11 cellular contexts compared by ENCODE assay signal in the genomic region with DNA sequence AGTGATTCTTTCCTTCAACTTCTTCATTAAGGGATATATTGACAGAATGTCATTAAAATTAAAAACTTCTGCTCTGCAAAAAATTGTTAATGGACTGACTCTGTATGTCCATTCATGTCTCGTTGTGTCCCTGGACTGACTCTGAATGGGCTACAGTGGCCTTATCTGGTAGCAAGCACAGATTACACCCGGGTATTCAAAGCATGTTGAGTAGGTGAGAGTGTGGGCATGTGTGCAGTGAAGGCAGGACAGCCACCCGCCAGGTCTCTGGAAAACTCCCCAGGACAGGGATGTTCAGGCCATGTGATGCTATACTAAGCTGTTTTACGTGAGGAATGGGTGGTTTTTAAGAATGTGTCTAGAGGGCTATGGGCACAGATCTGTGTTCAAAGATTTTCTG. TPM values are rescaled to one million over a fixed set of nuclear protein-coding genes. Genes with fewer than 3 reads are reported as not detected.
DNase-seq lines count a peak whose midpoint lies in the region; ATAC-seq, FAIRE-seq and TF ChIP-seq lines count a peak whose summit lies in the region.
"Not testable (repeated sequence)": the region's sequence is repeated elsewhere in the genome, so short reads cannot be mapped to it uniquely, and the experiment has no call there.
"Had no signal": no experiment of that assay in that cellular context is flagged by ENCODE, and none has a peak within 500 bp of the region (broad histone marks: within the 10 kb centered on the region; RNA-seq: fewer than 3 reads in every experiment).

No MANE protein-coding gene starts in this region.

- WGBS in K562 (ENCODE audit: insufficient coverage, low coverage, missing lambda C conversion rate): 100% methylated on average over 1 of the region's 4 CpGs

- TF ChIP-seq RAD21 in K562 (CRISPR knock-in tag; conservative IDR thresholded peaks at IDR 0.05 in 1 of 2, IDR thresholded peaks at IDR 0.05 in 1 of 2): not testable (repeated sequence)

- not testable (repeated sequence) for H3K79me2 ChIP-seq in OCI-LY3 (ENCODE audit: low read length); K562 (ENCODE audit: control insufficient read depth, insufficient read depth, low read length); osteoblast (ENCODE audit: insufficient read depth, low read length)

- not testable (repeated sequence) for TF ChIP-seq CTCF in OCI-LY3 (IDR thresholded peaks at IDR 0.05; ENCODE audit: low read depth, low read length); K562 (IDR thresholded peaks at IDR 0.05 in 2 of 3, conservative IDR thresholded peaks at IDR 0.05 in 1 of 3; ENCODE audit: insufficient read depth in 2 of 3, low read depth in 1 of 3, low read length in 3 of 3); left lung (IDR thresholded peaks at IDR 0.05); osteoblast (IDR thresholded peaks at IDR 0.05; ENCODE audit: extremely low read depth, low read depth, low read length)

- H3K4me2 ChIP-seq in OCI-LY3 (ENCODE audit: low read length) (peak overlapping the region; percentile 28; the same call in 1 of the 2 replicates), K562 (ENCODE audit: insufficient read depth, low read length) (peak overlapping the region; percentile 62)
- H3K4me2 ChIP-seq in osteoblast (ENCODE audit: insufficient read depth, low read length): not testable (repeated sequence)

- peak overlapping the region in 7 of 8 donors; percentile 74 to 88 (median 83) for H3K4me3 Mint-ChIP-seq in CD4-positive, alpha-beta memory T cell
- peak overlapping the region; percentile 68 for H3K4me3 Mint-ChIP-seq in activated CD4-positive, alpha-beta memory T cell treated with anti-CD3 and anti-CD28 coated beads for 36 hours
- H3K4me3 Mint-ChIP-seq in activated T-helper 17 cell treated with anti-CD3 and anti-CD28 coated beads, Interleukin-2, amount 50 U/mL, for 72 hours: peak overlapping the region; percentile 76

- TF ChIP-seq EP300 in K562 (IDR thresholded peaks at IDR 0.05; ENCODE audit: low read length): not testable (repeated sequence)

- not testable (repeated sequence) for H2AFZ ChIP-seq in OCI-LY3 (ENCODE audit: low read depth, low read length); osteoblast (ENCODE audit: low read length)
- H2AFZ ChIP-seq in K562 (ENCODE audit: low read depth, low read length): peak overlapping the region; percentile 86

- peaks cover 26 to 33% of the 10 kb centered on the region in 2 donors for H3K27me3 Mint-ChIP-seq in CD4-positive, alpha-beta memory T cell
- H3K27me3 Mint-ChIP-seq in activated CD4-positive, alpha-beta memory T cell treated with anti-CD3 and anti-CD28 coated beads for 36 hours: peaks cover 25% of the 10 kb centered on the region
- peaks cover 25% of the 10 kb centered on the region for H3K27me3 Mint-ChIP-seq in activated T-helper 17 cell treated with anti-CD3 and anti-CD28 coated beads, Interleukin-2, amount 50 U/mL, for 72 hours

- H3K4me1 Mint-ChIP-seq in CD4-positive, alpha-beta memory T cell: peaks cover 6 to 11% (median 9%) of the 10 kb centered on the region in 4 donors
- H3K4me1 Mint-ChIP-seq in activated CD4-positive, alpha-beta memory T cell treated with anti-CD3 and anti-CD28 coated beads for 36 hours (ENCODE audit: low read depth); activated T-helper 17 cell treated with anti-CD3 and anti-CD28 coated beads, Interleukin-2, amount 50 U/mL, for 72 hours: not testable (repeated sequence)

- H4K20me1 ChIP-seq in OCI-LY3 (ENCODE audit: insufficient read depth, low read length); K562 (replicated peaks; ENCODE audit: control insufficient read depth, insufficient read depth, low read length); osteoblast (ENCODE audit: insufficient read depth, low read length): not testable (repeated sequence)

- not testable (repeated sequence) for H3K4me3 ChIP-seq in CD4-positive, alpha-beta memory T cell (ENCODE audit: low read length in 2 of 2); K562; left lung; osteoblast (ENCODE audit: insufficient read depth, low read length)
- 0 out of 2 replicates have a peak overlapping the region, but pooled peaks have one; percentile 28 for H3K4me3 ChIP-seq in OCI-LY3 (ENCODE audit: low read length)

- H3K9me3 ChIP-seq in CD4-positive, alpha-beta memory T cell (ENCODE audit: control insufficient read depth in 1 of 2, low read length in 2 of 2); OCI-LY3 (ENCODE audit: insufficient read depth, low read length); K562 (replicated peaks; ENCODE audit: control insufficient read depth, insufficient read depth, low read depth, low read length); left lung; osteoblast (ENCODE audit: low read depth, low read length): not testable (repeated sequence)

- H3K9ac ChIP-seq in OCI-LY3 (ENCODE audit: low read length); K562 (ENCODE audit: insufficient read depth in 1 of 2, low read depth in 2 of 2, low read length in 2 of 2): not testable (repeated sequence)

- not testable (repeated sequence) for H3K9me3 Mint-ChIP-seq in CD4-positive, alpha-beta memory T cell; activated CD4-positive, alpha-beta memory T cell treated with anti-CD3 and anti-CD28 coated beads for 36 hours; activated T-helper 17 cell treated with anti-CD3 and anti-CD28 coated beads, Interleukin-2, amount 50 U/mL, for 72 hours

- BruUV-seq in K562 (replicated peaks; lab: Mats Ljungman, UMichigan): not testable (repeated sequence)

- DNase-seq in CD4-positive, alpha-beta memory T cell; activated CD4-positive, alpha-beta memory T cell treated with anti-CD3 and anti-CD28 coated beads for 36 hours; K562 (ENCODE audit: extremely low read depth in 1 of 4, low spot score in 3 of 4); left lung: not testable (repeated sequence)
- DNase-seq in osteoblast (ENCODE audit: insufficient read length, low spot score, missing footprints): peak; percentile 8

- not testable (repeated sequence) for H3K27ac ChIP-seq in CD4-positive, alpha-beta memory T cell (ENCODE audit: low read depth, low read length); OCI-LY3 (ENCODE audit: low read length); K562 (ENCODE audit: extremely low read depth, low read depth, low read length); osteoblast (ENCODE audit: low read depth, low read length)
- peak overlapping the region in 1 of 2 donors; percentile 69 for H3K27ac ChIP-seq in left lung

- intact Hi-C loops in CD4-positive, alpha-beta memory T cell (cut with micrococcal nuclease): loop anchor here (1.0 kb wide), 2 partner anchors 31 to 76 kb away; a partner anchor contains a TSS
- intact Hi-C loops in activated CD4-positive, alpha-beta memory T cell treated with anti-CD3 and anti-CD28 coated beads for 36 hours (cut with micrococcal nuclease): loop anchor here (1.0 to 2.0 kb wide), 2 partner anchors 30 to 34 kb away; no protein-coding TSS in a partner anchor
- intact Hi-C loops in K562 (cut with micrococcal nuclease); left lung (cut with DNase I): not testable (repeated sequence)

- TF ChIP-seq POLR2A in K562 (conservative IDR thresholded peaks at IDR 0.05): not testable (repeated sequence)

- not testable (repeated sequence) for H3K4me1 ChIP-seq in CD4-positive, alpha-beta memory T cell (ENCODE audit: insufficient read depth, low read length); OCI-LY3 (ENCODE audit: low read length); K562 (replicated peaks in 1 of 2; ENCODE audit: control insufficient read depth in 2 of 2, insufficient read depth in 2 of 2, low read length in 2 of 2); left lung; osteoblast (ENCODE audit: insufficient read depth, low read length)

- not testable (repeated sequence) for H3K9me1 ChIP-seq in K562 (ENCODE audit: control insufficient read depth, insufficient read depth, low read length)

- peak overlapping the region in 6 of 7 donors; percentile 17 to 94 (median 88) for H3K27ac Mint-ChIP-seq in CD4-positive, alpha-beta memory T cell
- H3K27ac Mint-ChIP-seq in activated CD4-positive, alpha-beta memory T cell treated with anti-CD3 and anti-CD28 coated beads for 36 hours: peak overlapping the region; percentile 54
- peak overlapping the region; percentile 50 for H3K27ac Mint-ChIP-seq in activated T-helper 17 cell treated with anti-CD3 and anti-CD28 coated beads, Interleukin-2, amount 50 U/mL, for 72 hours

- H3K36me3 Mint-ChIP-seq in CD4-positive, alpha-beta memory T cell; activated CD4-positive, alpha-beta memory T cell treated with anti-CD3 and anti-CD28 coated beads for 36 hours; activated T-helper 17 cell treated with anti-CD3 and anti-CD28 coated beads, Interleukin-2, amount 50 U/mL, for 72 hours (ENCODE audit: low read depth): not testable (repeated sequence)

- in situ Hi-C loops in K562 (cut with MboI): not testable (repeated sequence)

- not testable (repeated sequence) for FAIRE-seq in K562 (lab: Jason Lieb, UNC)

- H3K27me3 ChIP-seq in CD4-positive, alpha-beta memory T cell (ENCODE audit: insufficient read depth, low read length); OCI-LY3 (ENCODE audit: low read depth, low read length); K562 (ENCODE audit: control insufficient read depth in 2 of 2, insufficient read depth in 2 of 2, low read length in 2 of 2); left lung: not testable (repeated sequence)
- peaks cover 11% of the 10 kb centered on the region for H3K27me3 ChIP-seq in osteoblast (ENCODE audit: insufficient read depth, low read length)

- POLR2A ChIA-PET in CD4-positive, alpha-beta memory T cell (lab: Charles Lee; ENCODE audit: partially characterized antibody): interaction anchor here (1.2 kb wide), 2 partner anchors 34 to 212 kb away, joined by 3 to 4 read pairs; no protein-coding TSS in a partner anchor
- POLR2A ChIA-PET in activated CD4-positive, alpha-beta memory T cell treated with anti-CD3 and anti-CD28 coated beads for 36 hours (lab: Charles Lee); K562 (lab: Yijun Ruan, JAX): not testable (repeated sequence)

- H3K36me3 ChIP-seq in CD4-positive, alpha-beta memory T cell (ENCODE audit: insufficient read depth, low read length); OCI-LY3 (replicated peaks; ENCODE audit: low read depth, low read length); K562 (ENCODE audit: control insufficient read depth, insufficient read depth, low read length); left lung; osteoblast (ENCODE audit: insufficient read depth, low read length): not testable (repeated sequence)

- not testable (repeated sequence) for ATAC-seq in activated T-helper 17 cell treated with anti-CD3 and anti-CD28 coated beads, Interleukin-2, amount 50 U/mL, for 72 hours (replicated peaks); K562
- peak; percentile 45 for ATAC-seq in left lung

- CTCF ChIA-PET in CD4-positive, alpha-beta memory T cell (lab: Charles Lee; ENCODE audit: partially characterized antibody); activated CD4-positive, alpha-beta memory T cell treated with anti-CD3 and anti-CD28 coated beads for 36 hours (lab: Charles Lee); K562 (lab: Yijun Ruan, JAX; ENCODE audit: low intra/inter-chr PET ratio): not testable (repeated sequence)

RNA-seq across cellular contexts. Expression of a gene that starts 7.2 kb away (rescaled TPM):
- not detected for total RNA-seq in CD4-positive, alpha-beta memory T cell
- not detected for polyA plus RNA-seq in CD4-positive, alpha-beta memory T cell
- total RNA-seq in activated CD4-positive, alpha-beta memory T cell treated with anti-CD3 and anti-CD28 coated beads for 36 hours: not detected
- not detected for total RNA-seq in activated T-helper 17 cell treated with anti-CD3 and anti-CD28 coated beads, Interleukin-2, amount 50 U/mL, for 72 hours
- not detected in 2 replicates for total RNA-seq in K562 (2011; cell fraction: chromatin; rRNA removed; ENCODE audit: low replicate concordance)
- total RNA-seq in K562 (2011; cell fraction: nucleolus; rRNA removed): not detected in 2 replicates
- not detected in 2 replicates for total RNA-seq in K562 (2011; cell fraction: nucleoplasm; rRNA removed)
- total RNA-seq in K562 (2014; rRNA removed) (not detected in 2 replicates), K562 (2014; rRNA removed; fragmentation: Illumina TruSeq; extraction: Trizol) (not detected in 2 replicates), K562 (2015; rRNA removed; fragmentation: Illumina TruSeq; extraction: Trizol) (not detected in 2 replicates), K562 (2021) (0.22 TPM in 1 of 2 replicates, not detected in the other), left lung (not detected), osteoblast (not detected in 2 replicates)
- polyA plus RNA-seq in K562 (2011; rRNA removed) (not detected in 2 replicates), K562 (2014; fragmentation: Illumina TruSeq; extraction: Trizol) (not detected in 2 replicates), K562 (2014; fragmentation: Nextera tagmentation; extraction: Ambion mirVana) (not detected), K562 (2014; rRNA removed) (not detected in 2 replicates)
- not detected in 2 replicates for polyA plus RNA-seq in K562 (2011; cell fraction: cytosol; rRNA removed)
- polyA plus RNA-seq in K562 (2011; cell fraction: nucleus; rRNA removed): not detected in 2 replicates
- not detected in 2 replicates for polyA plus RNA-seq in K562 (2012)
- polyA minus RNA-seq in K562 (2011; rRNA and poly(A)+ RNA removed): not detected in 2 replicates
- polyA minus RNA-seq in K562 (2011; cell fraction: cytosol; rRNA and poly(A)+ RNA removed): not detected in 2 replicates
- not detected in 2 replicates for polyA minus RNA-seq in K562 (2011; cell fraction: nucleus; rRNA and poly(A)+ RNA removed)
- total RNA-seq: GM23248, HT1080, IMR-90, LHCN-M2 had no signal
- polyA plus RNA-seq: GM23248, IMR-90 had no signal

RNA-seq across cellular contexts. Expression of a gene that starts 24.6 kb away (rescaled TPM):
- under 1 TPM in 1 of 2 experiments, not detected in 1; 0.23 TPM for total RNA-seq in CD4-positive, alpha-beta memory T cell
- polyA plus RNA-seq in CD4-positive, alpha-beta memory T cell: not detected
- total RNA-seq in activated CD4-positive, alpha-beta memory T cell treated with anti-CD3 and anti-CD28 coated beads for 36 hours: not detected
- total RNA-seq in activated T-helper 17 cell treated with anti-CD3 and anti-CD28 coated beads, Interleukin-2, amount 50 U/mL, for 72 hours: not detected
- total RNA-seq in K562 (2011; cell fraction: chromatin; rRNA removed; ENCODE audit: low replicate concordance): not detected in 2 replicates
- not detected in 2 replicates for total RNA-seq in K562 (2011; cell fraction: nucleolus; rRNA removed)
- not detected in 2 replicates for total RNA-seq in K562 (2011; cell fraction: nucleoplasm; rRNA removed)
- total RNA-seq in K562 (2014; rRNA removed) (not detected in 2 replicates), K562 (2014; rRNA removed; fragmentation: Illumina TruSeq; extraction: Trizol) (not detected in 2 replicates), K562 (2015; rRNA removed; fragmentation: Illumina TruSeq; extraction: Trizol) (not detected in 2 replicates), K562 (2021) (0.31 and 0.65 TPM in 2 replicates), left lung (under 1 TPM in 1 of 2 donors, not detected in 1; 0.31 TPM), osteoblast (not detected in 2 replicates)
- polyA plus RNA-seq in K562 (2011; rRNA removed) (not detected in 2 replicates), K562 (2014; fragmentation: Illumina TruSeq; extraction: Trizol) (not detected in 2 replicates), K562 (2014; fragmentation: Nextera tagmentation; extraction: Ambion mirVana) (not detected), K562 (2014; rRNA removed) (not detected in 2 replicates)
- not detected in 2 replicates for polyA plus RNA-seq in K562 (2011; cell fraction: cytosol; rRNA removed)
- not detected in 2 replicates for polyA plus RNA-seq in K562 (2011; cell fraction: nucleus; rRNA removed)
- not detected in 2 replicates for polyA plus RNA-seq in K562 (2012)
- not detected in 2 replicates for polyA minus RNA-seq in K562 (2011; rRNA and poly(A)+ RNA removed)
- not detected in 2 replicates for polyA minus RNA-seq in K562 (2011; cell fraction: cytosol; rRNA and poly(A)+ RNA removed)
- not detected in 2 replicates for polyA minus RNA-seq in K562 (2011; cell fraction: nucleus; rRNA and poly(A)+ RNA removed)
- total RNA-seq: GM23248, HT1080, IMR-90, LHCN-M2 had no signal
- polyA plus RNA-seq: GM23248, IMR-90 had no signal
